Comparison of ENCODE assay signal across 23 cellular contexts in genomic region chr2:36677995-36678605, GRCh38. TPM values are rescaled to one million over a fixed set of nuclear protein-coding genes. Genes with fewer than 3 reads are reported as not detected.
DNase-seq lines count a peak whose midpoint lies in the region; ATAC-seq and TF ChIP-seq lines count a peak whose summit lies in the region.
"Had no signal": no experiment of that assay in that cellular context is flagged by ENCODE, and none has a peak within 500 bp of the region (broad histone marks: within the 10 kb centered on the region; RNA-seq: fewer than 3 reads in every experiment).

No MANE protein-coding gene starts in this region.

- H3K27me3 ChIP-seq in Panc1 (ENCODE audit: control insufficient read depth, insufficient read depth, low read length) (no peaks in the 10 kb centered on the region), left lung (no peaks in the 10 kb centered on the region)
- H3K27me3 ChIP-seq: cardiac muscle cell, gastroesophageal sphincter, neural progenitor cell had no signal

- peak overlapping the region; percentile 57; the same call in 1 of the 2 replicates for H3K27ac ChIP-seq in Panc1 (ENCODE audit: low read length)
- H3K27ac ChIP-seq in left lung, result no peak overlapping the region
- H3K27ac ChIP-seq: cardiac muscle cell, gastroesophageal sphincter, left ventricle myocardium inferior, neural progenitor cell had no signal

- CTCF ChIA-PET in Panc1 (lab: Charles Lee), result no interaction called here
- CTCF ChIA-PET in activated CD8-positive, alpha-beta T cell treated with anti-CD3 and anti-CD28 coated beads for 36 hours (lab: Charles Lee), result interaction anchor here (0.6 to 2.9 kb wide), 2 partner anchors 13 to 175 kb away, joined by 4 to 18 read pairs; no protein-coding TSS in a partner anchor

- peaks cover 2% of the 10 kb centered on the region for H3K36me3 Mint-ChIP-seq in activated CD8-positive, alpha-beta T cell treated with anti-CD3 and anti-CD28 coated beads for 36 hours (ENCODE audit: low read depth)
- H3K36me3 Mint-ChIP-seq: neural progenitor cell had no signal

- ATAC-seq in HG02885 (IDR thresholded peaks at IDR 0.05; ENCODE audit: poor library complexity, unreplicated experiment), result peak; percentile 14
- no peak for ATAC-seq in Panc1
- ATAC-seq in left lung, result no peak
- ATAC-seq in activated CD8-positive, alpha-beta T cell treated with anti-CD3 and anti-CD28 coated beads for 36 hours, result no peak
- ATAC-seq: activated T-cell treated with anti-CD3 and anti-CD28 coated beads, Interleukin-2, amount 50 U/mL, for 72 hours; gastroesophageal sphincter; HepG2 had no signal

- H3K9me3 ChIP-seq in Panc1 (ENCODE audit: control insufficient read depth, insufficient read depth, low read depth, low read length) (peaks cover 10% of the 10 kb centered on the region), left lung (peaks cover 0 to 6% of the 10 kb centered on the region in 2 donors)

- H3K27me3 Mint-ChIP-seq in activated CD8-positive, alpha-beta T cell treated with anti-CD3 and anti-CD28 coated beads for 36 hours, result peaks cover 5% of the 10 kb centered on the region

- DNase-seq in CD1c-positive myeloid dendritic cell (ENCODE audit: extremely low spot score) (peak; percentile 20), Panc1 (ENCODE audit: low read depth, low spot score) (no peak), fibroblast of villous mesenchyme (ENCODE audit: low read depth) (peak; percentile 18), left lung (no peak), NCI-H69 (lab: John Stamatoyannopoulos, UW) (no peak)
- DNase-seq in activated CD8-positive, alpha-beta T cell treated with anti-CD3 and anti-CD28 coated beads for 36 hours, result no peak
- DNase-seq in activated CD4-positive, alpha-beta T cell treated with anti-CD3 and anti-CD28 coated beads, Interleukin-2, amount 50 U/mL, for 4 hours, result no peak
- DNase-seq: activated CD4-positive, alpha-beta memory T cell treated with anti-CD3 and anti-CD28 coated beads, Interleukin-2, amount 10 ng/mL, durations not matched to agents 7 days and 5 days; activated T-cell treated with anti-CD3 and anti-CD28 coated beads, Interleukin-2, amount 50 U/mL, for 72 hours; DMS 273 treated with DMSO at 0.1 percent for 48 hours; left ventricle myocardium inferior; NCI-H1048; NCI-H2081; NCI-H526; RPMI8226 had no signal

- H3K27ac Mint-ChIP-seq in activated CD8-positive, alpha-beta T cell treated with anti-CD3 and anti-CD28 coated beads for 36 hours, result no peak overlapping the region
- H3K27ac Mint-ChIP-seq: activated CD4-positive, alpha-beta memory T cell treated with anti-CD3 and anti-CD28 coated beads, Interleukin-2, amount 10 ng/mL, durations not matched to agents 7 days and 5 days; activated T-cell treated with anti-CD3 and anti-CD28 coated beads, Interleukin-2, amount 50 U/mL, for 72 hours; neural progenitor cell had no signal

- H3K4me1 ChIP-seq in Panc1 (ENCODE audit: control insufficient read depth, insufficient read depth, low read length) (peaks cover 16% of the 10 kb centered on the region), left lung (peaks cover 0 to 5% of the 10 kb centered on the region in 2 donors)
- H3K4me1 ChIP-seq: gastroesophageal sphincter, left ventricle myocardium inferior, neural progenitor cell had no signal

- POLR2A ChIA-PET in Panc1 (lab: Charles Lee), result no interaction called here
- POLR2A ChIA-PET in activated CD8-positive, alpha-beta T cell treated with anti-CD3 and anti-CD28 coated beads for 36 hours (lab: Charles Lee), result no interaction called here

- in situ Hi-C loops in Panc1 (cut with HindIII; ENCODE audit: low pct_unique_long_range_greater_than_20kb, low sequenced_read_pairs), result no loop called here

- no peak overlapping the region for H3K4me3 Mint-ChIP-seq in activated CD8-positive, alpha-beta T cell treated with anti-CD3 and anti-CD28 coated beads for 36 hours
- H3K4me3 Mint-ChIP-seq: activated CD4-positive, alpha-beta memory T cell treated with anti-CD3 and anti-CD28 coated beads, Interleukin-2, amount 10 ng/mL, durations not matched to agents 7 days and 5 days; activated T-cell treated with anti-CD3 and anti-CD28 coated beads, Interleukin-2, amount 50 U/mL, for 72 hours; neural progenitor cell had no signal

- H3K4me3 ChIP-seq in Panc1 (ENCODE audit: low read depth in 2 of 2, low read length in 2 of 2), result no peak overlapping the region
- no peak overlapping the region for H3K4me3 ChIP-seq in fibroblast of villous mesenchyme (ENCODE audit: low read depth, low read length)
- H3K4me3 ChIP-seq in left lung, result no peak overlapping the region
- H3K4me3 ChIP-seq: cardiac muscle cell, gastroesophageal sphincter, left ventricle myocardium inferior, neural progenitor cell had no signal

- H3K4me1 Mint-ChIP-seq in activated CD8-positive, alpha-beta T cell treated with anti-CD3 and anti-CD28 coated beads for 36 hours (ENCODE audit: low read depth), result peaks cover 15% of the 10 kb centered on the region
- H3K4me1 Mint-ChIP-seq: neural progenitor cell had no signal

- TF ChIP-seq CTCF in Panc1 (IDR thresholded peaks at IDR 0.05) (no peak), fibroblast of villous mesenchyme (IDR thresholded peaks at IDR 0.05; ENCODE audit: insufficient read depth, low read depth, low read length) (no peak), left lung (IDR thresholded peaks at IDR 0.05) (no peak)
- TF ChIP-seq CTCF in activated CD8-positive, alpha-beta T cell treated with anti-CD3 and anti-CD28 coated beads for 36 hours (IDR thresholded peaks at IDR 0.05), result no peak

- intact Hi-C loops in Panc1 (cut with micrococcal nuclease; ENCODE audit: unreplicated experiment) (no loop called here), left lung (cut with DNase I) (no loop called here)
- intact Hi-C loops in activated CD8-positive, alpha-beta T cell treated with anti-CD3 and anti-CD28 coated beads for 36 hours (cut with micrococcal nuclease), result no loop called here

- no TSS peak for BruUV-seq in Panc1 (replicated peaks; lab: Mats Ljungman, UMichigan)

- H3K9me3 Mint-ChIP-seq in activated CD8-positive, alpha-beta T cell treated with anti-CD3 and anti-CD28 coated beads for 36 hours, result peaks cover 13% of the 10 kb centered on the region

- H3K36me3 ChIP-seq in Panc1 (ENCODE audit: control insufficient read depth, insufficient read depth, low read length) (no peaks in the 10 kb centered on the region), left lung (no peaks in the 10 kb centered on the region)
- H3K36me3 ChIP-seq: cardiac muscle cell, gastroesophageal sphincter, left ventricle myocardium inferior, neural progenitor cell had no signal

RNA-seq across cellular contexts. Expression of gene VIT, which starts 18.4 kb away (rescaled TPM):
- total RNA-seq in Panc1 (2021; ENCODE audit: unreplicated experiment) (0.77 TPM), fibroblast of villous mesenchyme (under 0.01 TPM in 1 of 2 replicates, not detected in the other), left lung (1 to 10 TPM in 1 of 2 donors, under 1 TPM in 1; 0.20 to 1.1 TPM)
- 0.62 TPM for polyA plus RNA-seq in Panc1 (2012; ENCODE audit: insufficient read length)
- not detected for total RNA-seq in activated CD8-positive, alpha-beta T cell treated with anti-CD3 and anti-CD28 coated beads for 36 hours
- total RNA-seq: activated CD4-positive, alpha-beta memory T cell treated with anti-CD3 and anti-CD28 coated beads, Interleukin-2, amount 10 ng/mL, durations not matched to agents 7 days and 5 days; activated T-cell treated with anti-CD3 and anti-CD28 coated beads, Interleukin-2, amount 50 U/mL, for 72 hours; cardiac muscle cell; epithelial cell of proximal tubule; HepG2; mononuclear cell; temporal lobe had no signal
- polyA plus RNA-seq: cardiac muscle cell, HepG2 had no signal

Comparison
In these comparisons a context has a peak if more than half of its experiments do, and no peak if none do; other contexts are left out.
1. DNase-seq: peak in CD1c-positive myeloid dendritic cell (single experiment) and fibroblast of villous mesenchyme (single experiment); none in Panc1 (single experiment), left lung (0 of 2), NCI-H69 (single experiment), activated CD8-positive, alpha-beta T cell treated with anti-CD3 and anti-CD28 coated beads for 36 hours (single experiment) and activated CD4-positive, alpha-beta T cell treated with anti-CD3 and anti-CD28 coated beads, Interleukin-2, amount 50 U/mL, for 4 hours (0 of 2).